Comparison of ENCODE assay signal across 7 cellular contexts in genomic region chr13:107493271-107493670, GRCh38.
"Had no signal": no experiment of that assay in that cellular context is flagged by ENCODE, and none has a peak within 500 bp of the region (broad histone marks: within the 10 kb centered on the region; RNA-seq: fewer than 3 reads in every experiment).

No MANE protein-coding gene starts in this region.

- H3K4me3 Mint-ChIP-seq: GM23338, H9 had no signal

- DNase-seq: H9, HCEC 1CT, IMR-90, KG1 had no signal

- H3K27ac Mint-ChIP-seq: GM23338, H9 had no signal

- H3K4me1 Mint-ChIP-seq: GM23338, H9 had no signal

- H3K4me3 ChIP-seq: GM23338, K562 had no signal

- ATAC-seq: GM23338, K562 had no signal

- H3K27ac ChIP-seq: HL-60 had no signal
